1 cellular context compared by ENCODE assay signal in genomic region chr19:44725684-44726083, GRCh38.
TF ChIP-seq lines count a peak whose summit lies in the region.

No MANE protein-coding gene starts in this region.

TF ChIP-seq in IMR-90, 13 proteins besides CTCF, POLR2A, EP300 and RAD21:
- no peak for TF ChIP-seq FOS (IDR thresholded peaks at IDR 0.05; ENCODE audit: low read depth, low read length)
- no peak for TF ChIP-seq MAZ (IDR thresholded peaks at IDR 0.05; ENCODE audit: borderline replicate concordance, low read depth, low read length)
- TF ChIP-seq ELK1 (IDR thresholded peaks at IDR 0.05; ENCODE audit: borderline replicate concordance, low read depth, low read length) = no peak
- TF ChIP-seq RCOR1 (IDR thresholded peaks at IDR 0.05; ENCODE audit: insufficient replicate concordance, low read length) = no peak
- TF ChIP-seq BHLHE40 (IDR thresholded peaks at IDR 0.05; ENCODE audit: low read depth, low read length) = no peak
- TF ChIP-seq RFX5 (IDR thresholded peaks at IDR 0.05; ENCODE audit: low read depth, low read length) = no peak
- TF ChIP-seq CEBPB (IDR thresholded peaks at IDR 0.05; ENCODE audit: low read depth, low read length) = no peak
- TF ChIP-seq SMC3 (IDR thresholded peaks at IDR 0.05; ENCODE audit: low read depth, low read length) = no peak
- TF ChIP-seq MAFK (IDR thresholded peaks at IDR 0.05; ENCODE audit: low read depth, low read length) = no peak
- TF ChIP-seq NFE2L2 (IDR thresholded peaks at IDR 0.05; ENCODE audit: low read depth, low read length) = no peak
- no peak for TF ChIP-seq USF2 (IDR thresholded peaks at IDR 0.05; ENCODE audit: low read depth, low read length)
- no peak for TF ChIP-seq MXI1 (IDR thresholded peaks at IDR 0.05; ENCODE audit: borderline replicate concordance, low read depth, low read length)
- no peak for TF ChIP-seq CHD1 (IDR thresholded peaks at IDR 0.05; ENCODE audit: low read depth, low read length)
